In the genomic region with DNA sequence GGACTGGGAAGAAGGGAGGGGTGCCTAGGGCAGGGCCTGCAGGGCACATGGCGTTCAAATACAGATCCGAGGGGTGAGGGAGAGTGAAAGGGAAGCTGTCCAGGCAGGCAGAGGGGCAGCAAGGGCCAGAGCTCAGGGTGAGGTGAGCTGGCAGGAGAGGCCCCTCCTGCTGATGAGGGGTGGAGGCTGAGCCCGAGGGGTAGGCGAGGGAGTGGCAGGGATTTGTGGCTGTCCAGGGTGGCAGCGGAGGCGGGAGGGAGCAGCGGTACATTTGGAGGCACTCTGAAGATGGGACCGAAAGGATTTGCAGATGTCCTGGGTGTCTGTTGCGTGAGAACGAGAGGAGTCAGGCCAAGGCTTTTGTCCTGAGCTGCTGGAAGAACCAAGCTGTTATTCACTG, we compare ENCODE assay signal across 14 cellular contexts. TPM values are rescaled to one million over a fixed set of nuclear protein-coding genes. Genes with fewer than 3 reads are reported as not detected.
"Had no signal": no experiment of that assay in that cellular context is flagged by ENCODE, and none has a peak within 500 bp of the region (broad histone marks: within the 10 kb centered on the region; RNA-seq: fewer than 3 reads in every experiment).

No MANE protein-coding gene starts in this region.

- FAIRE-seq: bronchial epithelial cell, islet of Langerhans had no signal

- H3K27ac Mint-ChIP-seq: activated CD4-positive, alpha-beta memory T cell treated with anti-CD3 and anti-CD28 coated beads for 36 hours; activated naive CD4-positive, alpha-beta T cell treated with anti-CD3 and anti-CD28 coated beads, Interleukin-2, amount 10 ng/mL, durations not matched to agents 7 days and 5 days; activated T-cell treated with anti-CD3 and anti-CD28 coated beads, Interleukin-2, amount 50 U/mL, for 24 hours; memory B cell had no signal

- H3K27me3 Mint-ChIP-seq: activated CD4-positive, alpha-beta memory T cell treated with anti-CD3 and anti-CD28 coated beads for 36 hours; activated T-cell treated with anti-CD3 and anti-CD28 coated beads, Interleukin-2, amount 50 U/mL, for 24 hours; stimulated activated naive CD8-positive, alpha-beta T cell treated with anti-CD3 and anti-CD28 coated beads, Interleukin-15, amount 100 ng/mL, for 72 hours had no signal

- H3K4me3 Mint-ChIP-seq: activated CD4-positive, alpha-beta memory T cell treated with anti-CD3 and anti-CD28 coated beads for 36 hours; activated naive CD4-positive, alpha-beta T cell treated with anti-CD3 and anti-CD28 coated beads, Interleukin-2, amount 10 ng/mL, durations not matched to agents 7 days and 5 days; activated T-cell treated with anti-CD3 and anti-CD28 coated beads, Interleukin-2, amount 50 U/mL, for 24 hours; memory B cell; stimulated activated naive CD8-positive, alpha-beta T cell treated with anti-CD3 and anti-CD28 coated beads, Interleukin-15, amount 100 ng/mL, for 72 hours had no signal

- H3K4me1 Mint-ChIP-seq: activated naive CD4-positive, alpha-beta T cell treated with anti-CD3 and anti-CD28 coated beads, Interleukin-2, amount 10 ng/mL, durations not matched to agents 7 days and 5 days; stimulated activated naive CD8-positive, alpha-beta T cell treated with anti-CD3 and anti-CD28 coated beads, Interleukin-15, amount 100 ng/mL, for 72 hours had no signal

- DNase-seq: activated CD4-positive, alpha-beta memory T cell treated with anti-CD3 and anti-CD28 coated beads for 36 hours; activated naive CD4-positive, alpha-beta T cell treated with anti-CD3 and anti-CD28 coated beads, Interleukin-2, amount 10 ng/mL, durations not matched to agents 7 days and 5 days; activated T-cell treated with anti-CD3 and anti-CD28 coated beads, Interleukin-2, amount 50 U/mL, for 24 hours; ovary; stimulated activated naive CD8-positive, alpha-beta T cell treated with anti-CD3 and anti-CD28 coated beads, Interleukin-15, amount 100 ng/mL, for 72 hours; T-helper 9 cell; testis had no signal

- H3K9me3 Mint-ChIP-seq: activated CD4-positive, alpha-beta memory T cell treated with anti-CD3 and anti-CD28 coated beads for 36 hours; activated T-cell treated with anti-CD3 and anti-CD28 coated beads, Interleukin-2, amount 50 U/mL, for 24 hours had no signal

- H3K27ac ChIP-seq: ascending aorta, left lung, ovary, testis had no signal

- ATAC-seq: left lung; sciatic nerve; stimulated activated naive CD8-positive, alpha-beta T cell treated with anti-CD3 and anti-CD28 coated beads, Interleukin-15, amount 100 ng/mL, for 72 hours had no signal

- H3K36me3 Mint-ChIP-seq: activated CD4-positive, alpha-beta memory T cell treated with anti-CD3 and anti-CD28 coated beads for 36 hours; activated naive CD4-positive, alpha-beta T cell treated with anti-CD3 and anti-CD28 coated beads, Interleukin-2, amount 10 ng/mL, durations not matched to agents 7 days and 5 days; memory B cell had no signal

RNA-seq across cellular contexts. Expression of a gene that starts 33.8 kb away (rescaled TPM):
- total RNA-seq: activated CD4-positive, alpha-beta memory T cell treated with anti-CD3 and anti-CD28 coated beads for 36 hours had no signal
- polyA plus RNA-seq: neural cell had no signal

RNA-seq across cellular contexts. Expression of a gene that starts 56.7 kb away (rescaled TPM):
- total RNA-seq: ascending aorta had no signal
